16 cellular contexts compared by ENCODE assay signal in genomic region chr1:245652660-245653427, GRCh38.
"Had no signal": no experiment of that assay in that cellular context is flagged by ENCODE, and none has a peak within 500 bp of the region (broad histone marks: within the 10 kb centered on the region; RNA-seq: fewer than 3 reads in every experiment).

No MANE protein-coding gene starts in this region.

- DNase-seq: activated B cell treated with CpG ODN at 0.5 μM for 24 hours; activated CD4-positive, alpha-beta T cell treated with anti-CD3 and anti-CD28 coated beads, Interleukin-2, amount 10 ng/mL, durations not matched to agents 7 days and 5 days; activated naive CD4-positive, alpha-beta T cell treated with anti-CD3 and anti-CD28 coated beads, Interleukin-2, amount 50 U/mL, for 16 hours; activated T-cell treated with anti-CD3 and anti-CD28 coated beads, Interleukin-2, amount 50 U/mL, for 1 hour; adrenal gland; erythroblast; glutamatergic neuron; left colon; natural killer cell; psoas muscle; right lobe of liver; stimulated activated CD4-positive, alpha-beta T cell treated with anti-CD3 and anti-CD28 coated beads, Interleukin-2, amount 100 ng/mL, for 24 hours; stimulated activated naive B cell treated with anti-CD40 and anti-IgM and Interleukin-4, amounts not matched to agents 10 μg/mL and 1 μg/mL and 100 μg/mL, for 72 hours; T-helper 9 cell; transverse colon had no signal

- H3K27ac ChIP-seq: adrenal gland, psoas muscle, right lobe of liver, transverse colon had no signal

- H3K36me3 ChIP-seq: adrenal gland, right lobe of liver, transverse colon had no signal

- H3K4me3 ChIP-seq: adrenal gland, lung, psoas muscle, right lobe of liver, transverse colon had no signal

- ATAC-seq: left colon; natural killer cell; psoas muscle; stimulated activated naive B cell treated with anti-CD40 and anti-IgM and Interleukin-4, amounts not matched to agents 10 μg/mL and 1 μg/mL and 100 μg/mL, for 72 hours had no signal

- H3K9me3 ChIP-seq: adrenal gland, psoas muscle, right lobe of liver, transverse colon had no signal

- H3K27me3 ChIP-seq: adrenal gland, right lobe of liver, transverse colon had no signal

- H3K4me1 ChIP-seq: adrenal gland, psoas muscle, right lobe of liver, transverse colon had no signal
